In the genomic region with DNA sequence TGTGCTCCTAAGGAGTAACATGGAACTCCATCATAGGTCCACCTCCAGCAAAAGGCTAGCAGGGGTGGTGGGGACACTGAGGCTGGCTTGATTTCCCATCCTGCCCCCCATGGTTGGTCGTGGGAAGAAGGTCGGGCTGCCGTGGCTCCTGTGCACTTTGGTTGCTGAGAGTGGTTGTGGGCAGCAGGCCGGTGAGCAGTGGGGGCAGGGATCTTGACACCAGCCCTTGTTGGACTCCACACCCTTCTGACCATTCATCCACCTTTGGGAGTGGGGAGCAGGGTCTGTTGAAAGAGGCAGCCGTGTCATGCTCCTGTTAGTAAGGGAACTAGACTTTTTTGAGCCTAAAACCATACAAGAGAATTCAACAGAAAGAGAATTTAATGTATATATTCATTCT, we compare ENCODE assay signal across 16 cellular contexts.
A peak's percentile ranks its signal among the peaks of the same experiment; 100 is the strongest.
DNase-seq lines count a peak whose midpoint lies in the region; ATAC-seq and TF ChIP-seq lines count a peak whose summit lies in the region.
"Had no signal": no experiment of that assay in that cellular context is flagged by ENCODE, and none has a peak within 500 bp of the region (broad histone marks: within the 10 kb centered on the region; RNA-seq: fewer than 3 reads in every experiment).

No MANE protein-coding gene starts in this region.

- H3K4me3 ChIP-seq in SK-N-MC (peak overlapping the region; percentile 65), hepatocyte (no peak overlapping the region)

- H3K79me2 ChIP-seq in H9 (ENCODE audit: insufficient read depth, low read length) = peaks cover 19% of the 10 kb centered on the region; the same call in 1 of the 2 replicates
- H3K79me2 ChIP-seq in hepatocyte = peaks cover 90% of the 10 kb centered on the region

- H3K9me2 ChIP-seq in hepatocyte (replicated peaks; ENCODE audit: insufficient read depth) = no peaks in the 10 kb centered on the region

- H3K14ac ChIP-seq in H9 (ENCODE audit: insufficient read depth, low read length) = no peak overlapping the region

- H3K23ac ChIP-seq in H9 (ENCODE audit: insufficient read length, low read depth, low read length) = no peak overlapping the region

- H3T11ph ChIP-seq in H9 (ENCODE audit: low read length) = no peak overlapping the region

- no peak overlapping the region for H4K5ac ChIP-seq in H9 (ENCODE audit: insufficient read length, low read depth, low read length)

- H2BK15ac ChIP-seq in H9 (ENCODE audit: low read depth, low read length) = no peak overlapping the region

- WGBS in H9 (ENCODE audit: extremely low coverage, insufficient read length, low lambda C conversion rate) = no CpG with 5 or more reads among the region's 5 CpGs
- WGBS in hepatocyte (ENCODE audit: low lambda C conversion rate, missing lambda C conversion rate) = 76% methylated on average over 5 of the region's 5 CpGs

- H2AK5ac ChIP-seq in H9 (ENCODE audit: insufficient read length, low read length) = no peak overlapping the region

- DNase-seq in H9 = no peak
- DNase-seq in SK-N-MC (ENCODE audit: low read depth, low spot score) = no peak
- no peak for DNase-seq in hepatocyte (ENCODE audit: low spot score)
- no peak for DNase-seq in progenitor cell of endocrine pancreas (ENCODE audit: low spot score, unreplicated experiment)
- DNase-seq in stimulated activated CD4-positive, alpha-beta T cell treated with anti-CD3 and anti-CD28 coated beads, Interleukin-15, amount 100 ng/mL, for 24 hours = no peak
- no peak for DNase-seq in AG08395 (ENCODE audit: low spot score)
- DNase-seq in activated naive CD4-positive, alpha-beta T cell treated with anti-CD3 and anti-CD28 coated beads, Interleukin-2, amount 10 ng/mL, durations not matched to agents 7 days and 5 days = no peak
- DNase-seq: activated CD8-positive, alpha-beta memory T cell treated with anti-CD3 and anti-CD28 coated beads, Interleukin-2, amount 10 ng/mL, durations not matched to agents 7 days and 5 days; activated naive CD4-positive, alpha-beta T cell treated with Interleukin-2 at 50 U/mL for 16 hours; DND-41; hypothalamus; left cardiac atrium; NCI-H2081; stimulated activated CD4-positive, alpha-beta T cell treated with anti-CD3 and anti-CD28 coated beads, Interleukin-2, amount 100 ng/mL, for 24 hours; T-cell had no signal

- H3K9me3 ChIP-seq in H9 (ENCODE audit: control insufficient read depth, low read depth, low read length) (no peaks in the 10 kb centered on the region), SK-N-MC (ENCODE audit: low read depth, low read length) (no peaks in the 10 kb centered on the region), hepatocyte (ENCODE audit: low read depth) (no peaks in the 10 kb centered on the region)

- H3K4me1 ChIP-seq in H9 (ENCODE audit: insufficient read depth, low read length) (peaks cover 13% of the 10 kb centered on the region; the same call in 1 of the 2 replicates), hepatocyte (ENCODE audit: insufficient read depth) (peaks cover 40% of the 10 kb centered on the region)

- H2BK20ac ChIP-seq in H9 (ENCODE audit: low read depth, low read length, poor library complexity, severe bottlenecking) = no peak overlapping the region

- H3K27ac Mint-ChIP-seq in H9 (peak overlapping the region; percentile 10 to 93 (median 85)), progenitor cell of endocrine pancreas (peak overlapping the region; percentile 62)
- no peak overlapping the region for H3K27ac Mint-ChIP-seq in activated naive CD4-positive, alpha-beta T cell treated with anti-CD3 and anti-CD28 coated beads, Interleukin-2, amount 10 ng/mL, durations not matched to agents 7 days and 5 days
- H3K27ac Mint-ChIP-seq: activated CD8-positive, alpha-beta memory T cell treated with anti-CD3 and anti-CD28 coated beads, Interleukin-2, amount 10 ng/mL, durations not matched to agents 7 days and 5 days had no signal

- H2AFZ ChIP-seq in H9 (ENCODE audit: low read length) (no peak overlapping the region), hepatocyte (no peak overlapping the region)

- TF ChIP-seq CTCF in H9 (conservative IDR thresholded peaks at IDR 0.05) (no peak), hepatocyte (IDR thresholded peaks at IDR 0.05; ENCODE audit: poor library complexity) (no peak), progenitor cell of endocrine pancreas (IDR thresholded peaks at IDR 0.05; ENCODE audit: unreplicated experiment) (no peak)

- no peaks in the 10 kb centered on the region for H3K27me3 ChIP-seq in H9 (ENCODE audit: insufficient read depth, low read length)
- H3K27me3 ChIP-seq in hepatocyte = no peaks in the 10 kb centered on the region

- H4K8ac ChIP-seq in H9 (replicated peaks; ENCODE audit: insufficient read length, low read depth, low read length) = no peak overlapping the region

- H3K9ac ChIP-seq in H9 (ENCODE audit: extremely low read depth, insufficient read length, low read length) = no peak overlapping the region
- no peak overlapping the region for H3K9ac ChIP-seq in SK-N-MC (ENCODE audit: insufficient read length)

- H4K20me1 ChIP-seq in H9 (ENCODE audit: control insufficient read depth, insufficient read depth, insufficient read length) (no peaks in the 10 kb centered on the region), hepatocyte (ENCODE audit: insufficient read depth, poor library complexity, severe bottlenecking) (peaks cover 61% of the 10 kb centered on the region)

- peaks cover 2% of the 10 kb centered on the region for H3K79me1 ChIP-seq in H9 (ENCODE audit: insufficient read depth, low read depth, low read length, poor library complexity, severe bottlenecking)

- no peak overlapping the region for H3K27ac ChIP-seq in H9 (ENCODE audit: insufficient read length, low read depth, low read length)
- peak overlapping the region; percentile 84 for H3K27ac ChIP-seq in SK-N-MC
- peak overlapping the region; percentile 47 for H3K27ac ChIP-seq in hepatocyte

- no peak overlapping the region for H2BK5ac ChIP-seq in H9 (ENCODE audit: insufficient read length, low read length)

- no peak overlapping the region for H4K91ac ChIP-seq in H9 (ENCODE audit: insufficient read length, low read depth, low read length)

- H3K4me1 Mint-ChIP-seq in H9 = peaks cover 40% of the 10 kb centered on the region in 2 experiments
- H3K4me1 Mint-ChIP-seq in progenitor cell of endocrine pancreas (ENCODE audit: low read depth) = peaks cover 29% of the 10 kb centered on the region
- H3K4me1 Mint-ChIP-seq in activated naive CD4-positive, alpha-beta T cell treated with anti-CD3 and anti-CD28 coated beads, Interleukin-2, amount 10 ng/mL, durations not matched to agents 7 days and 5 days = peaks cover 33% of the 10 kb centered on the region

- no peak overlapping the region for H3K56ac ChIP-seq in H9 (ENCODE audit: insufficient read length, low read depth, low read length)

- H3K18ac ChIP-seq in H9 (ENCODE audit: insufficient read length, low read depth, low read length) = no peak overlapping the region

- H3K4ac ChIP-seq in H9 (ENCODE audit: low read depth, low read length) = no peak overlapping the region

- H2BK120ac ChIP-seq in H9 (ENCODE audit: low read depth, low read length, poor library complexity, severe bottlenecking) = no peak overlapping the region

- H3K23me2 ChIP-seq in H9 (ENCODE audit: insufficient read length, low read depth, low read length, poor library complexity, severe bottlenecking) = no peaks in the 10 kb centered on the region

- H3K36me3 ChIP-seq in SK-N-MC (ENCODE audit: insufficient read depth, low read length) = no peaks in the 10 kb centered on the region
- no peaks in the 10 kb centered on the region for H3K36me3 ChIP-seq in hepatocyte (replicated peaks; ENCODE audit: insufficient read depth, low read depth)

- no peak overlapping the region for H3K4me2 ChIP-seq in H9 (ENCODE audit: insufficient read depth, insufficient read length, low read length)
- H3K4me2 ChIP-seq in hepatocyte = peak overlapping the region; percentile 64

- peak overlapping the region in 1 of 2 experiments; percentile 64; a peak in 2 of 5 replicates for H3K4me3 Mint-ChIP-seq in H9
- H3K4me3 Mint-ChIP-seq in progenitor cell of endocrine pancreas (ENCODE audit: low read depth) = no peak overlapping the region
- H3K4me3 Mint-ChIP-seq in activated naive CD4-positive, alpha-beta T cell treated with anti-CD3 and anti-CD28 coated beads, Interleukin-2, amount 10 ng/mL, durations not matched to agents 7 days and 5 days = no peak overlapping the region
- H3K4me3 Mint-ChIP-seq: activated CD8-positive, alpha-beta memory T cell treated with anti-CD3 and anti-CD28 coated beads, Interleukin-2, amount 10 ng/mL, durations not matched to agents 7 days and 5 days; T-cell had no signal

- no peaks in the 10 kb centered on the region for H3K9me3 Mint-ChIP-seq in H9
- no peaks in the 10 kb centered on the region for H3K9me3 Mint-ChIP-seq in progenitor cell of endocrine pancreas (ENCODE audit: low read depth)
- no peaks in the 10 kb centered on the region for H3K9me3 Mint-ChIP-seq in activated naive CD4-positive, alpha-beta T cell treated with anti-CD3 and anti-CD28 coated beads, Interleukin-2, amount 10 ng/mL, durations not matched to agents 7 days and 5 days
- H3K9me3 Mint-ChIP-seq: T-cell had no signal

- no peak for ATAC-seq in GM21576 (IDR thresholded peaks at IDR 0.05; ENCODE audit: unreplicated experiment)
- ATAC-seq: activated CD8-positive, alpha-beta memory T cell treated with anti-CD3 and anti-CD28 coated beads, Interleukin-2, amount 10 ng/mL, durations not matched to agents 7 days and 5 days; T-cell had no signal

- no peaks in the 10 kb centered on the region for H3K27me3 Mint-ChIP-seq in H9 (ENCODE audit: low read depth)
- no peaks in the 10 kb centered on the region for H3K27me3 Mint-ChIP-seq in progenitor cell of endocrine pancreas
- no peaks in the 10 kb centered on the region for H3K27me3 Mint-ChIP-seq in activated naive CD4-positive, alpha-beta T cell treated with anti-CD3 and anti-CD28 coated beads, Interleukin-2, amount 10 ng/mL, durations not matched to agents 7 days and 5 days
- H3K27me3 Mint-ChIP-seq: activated CD8-positive, alpha-beta memory T cell treated with anti-CD3 and anti-CD28 coated beads, Interleukin-2, amount 10 ng/mL, durations not matched to agents 7 days and 5 days; T-cell had no signal

- H2BK12ac ChIP-seq in H9 (ENCODE audit: insufficient read length, low read depth, low read length) = no peak overlapping the region

- H3K36me3 Mint-ChIP-seq in H9 (ENCODE audit: insufficient read depth in 1 of 3, low read depth in 3 of 3) = no peaks in the 10 kb centered on the region; a peak in 1 of 7 replicates
- no peaks in the 10 kb centered on the region for H3K36me3 Mint-ChIP-seq in progenitor cell of endocrine pancreas (ENCODE audit: insufficient read depth)
- H3K36me3 Mint-ChIP-seq in activated naive CD4-positive, alpha-beta T cell treated with anti-CD3 and anti-CD28 coated beads, Interleukin-2, amount 10 ng/mL, durations not matched to agents 7 days and 5 days = no peaks in the 10 kb centered on the region
- H3K36me3 Mint-ChIP-seq: activated CD8-positive, alpha-beta memory T cell treated with anti-CD3 and anti-CD28 coated beads, Interleukin-2, amount 10 ng/mL, durations not matched to agents 7 days and 5 days had no signal

- CTCF ChIA-PET in activated naive CD4-positive, alpha-beta T cell treated with anti-CD3 and anti-CD28 coated beads, Interleukin-2, amount 10 ng/mL, durations not matched to agents 7 days and 5 days (lab: Charles Lee) = interaction anchor here (1.6 to 3.0 kb wide), 2 partner anchors 9 to 17 kb away, joined by 4 to 8 read pairs; no protein-coding TSS in a partner anchor
